Comparison of ENCODE assay signal across 1 cellular context in the genomic region with DNA sequence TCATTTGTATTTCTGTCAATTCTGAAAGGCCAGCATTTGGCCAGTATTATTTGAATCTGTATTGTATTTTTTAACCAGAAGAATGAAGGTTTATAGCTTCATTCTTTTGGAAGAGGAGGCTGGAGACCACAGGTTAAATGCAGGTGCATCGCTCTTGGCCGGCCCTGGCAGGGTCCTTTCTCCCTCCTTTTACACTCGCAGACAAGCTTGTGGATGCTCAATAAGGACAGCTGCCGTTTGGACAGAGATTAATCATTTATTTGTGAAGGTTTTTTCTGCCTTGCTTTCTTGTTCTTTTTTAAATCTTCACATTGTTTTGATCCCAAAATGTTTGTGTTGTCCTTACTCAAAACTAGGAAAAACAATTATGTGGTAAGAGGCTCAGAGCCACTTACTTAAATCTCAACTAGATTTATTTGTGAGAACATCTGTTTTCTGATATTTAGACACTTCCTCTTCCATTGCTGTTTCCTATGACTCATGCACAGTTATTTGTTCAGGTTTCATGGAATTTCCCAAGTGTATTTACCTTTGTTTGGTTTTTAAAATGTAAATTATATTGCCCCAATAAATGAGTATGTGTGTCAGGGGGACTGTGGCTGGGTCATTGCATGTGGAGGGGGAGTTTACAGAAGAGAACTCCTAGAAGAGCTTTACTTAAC.
TF ChIP-seq lines count a peak whose summit lies in the region.

No MANE protein-coding gene starts in this region.

TF ChIP-seq in HepG2, 621 proteins besides CTCF, POLR2A, EP300 and RAD21 (continued from another document and continues in another):
- TF ChIP-seq, protein P1, sequence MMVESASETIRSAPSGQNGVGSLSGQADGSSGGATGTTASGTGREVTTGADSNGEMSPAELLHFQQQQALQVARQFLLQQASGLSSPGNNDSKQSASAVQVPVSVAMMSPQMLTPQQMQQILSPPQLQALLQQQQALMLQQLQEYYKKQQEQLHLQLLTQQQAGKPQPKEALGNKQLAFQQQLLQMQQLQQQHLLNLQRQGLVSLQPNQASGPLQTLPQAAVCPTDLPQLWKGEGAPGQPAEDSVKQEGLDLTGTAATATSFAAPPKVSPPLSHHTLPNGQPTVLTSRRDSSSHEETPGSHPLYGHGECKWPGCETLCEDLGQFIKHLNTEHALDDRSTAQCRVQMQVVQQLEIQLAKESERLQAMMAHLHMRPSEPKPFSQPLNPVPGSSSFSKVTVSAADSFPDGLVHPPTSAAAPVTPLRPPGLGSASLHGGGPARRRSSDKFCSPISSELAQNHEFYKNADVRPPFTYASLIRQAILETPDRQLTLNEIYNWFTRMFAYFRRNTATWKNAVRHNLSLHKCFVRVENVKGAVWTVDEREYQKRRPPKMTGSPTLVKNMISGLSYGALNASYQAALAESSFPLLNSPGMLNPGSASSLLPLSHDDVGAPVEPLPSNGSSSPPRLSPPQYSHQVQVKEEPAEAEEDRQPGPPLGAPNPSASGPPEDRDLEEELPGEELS (CRISPR knock-in tag; IDR thresholded peaks at IDR 0.05) = peak; percentile 64
- TF ChIP-seq, protein P2, sequence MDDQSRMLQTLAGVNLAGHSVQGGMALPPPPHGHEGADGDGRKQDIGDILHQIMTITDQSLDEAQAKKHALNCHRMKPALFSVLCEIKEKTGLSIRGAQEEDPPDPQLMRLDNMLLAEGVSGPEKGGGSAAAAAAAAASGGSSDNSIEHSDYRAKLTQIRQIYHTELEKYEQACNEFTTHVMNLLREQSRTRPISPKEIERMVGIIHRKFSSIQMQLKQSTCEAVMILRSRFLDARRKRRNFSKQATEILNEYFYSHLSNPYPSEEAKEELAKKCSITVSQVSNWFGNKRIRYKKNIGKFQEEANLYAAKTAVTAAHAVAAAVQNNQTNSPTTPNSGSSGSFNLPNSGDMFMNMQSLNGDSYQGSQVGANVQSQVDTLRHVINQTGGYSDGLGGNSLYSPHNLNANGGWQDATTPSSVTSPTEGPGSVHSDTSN (CRISPR knock-in tag; IDR thresholded peaks at IDR 0.05; ENCODE audit: borderline replicate concordance) = no peak
- TF ChIP-seq, protein P3, sequence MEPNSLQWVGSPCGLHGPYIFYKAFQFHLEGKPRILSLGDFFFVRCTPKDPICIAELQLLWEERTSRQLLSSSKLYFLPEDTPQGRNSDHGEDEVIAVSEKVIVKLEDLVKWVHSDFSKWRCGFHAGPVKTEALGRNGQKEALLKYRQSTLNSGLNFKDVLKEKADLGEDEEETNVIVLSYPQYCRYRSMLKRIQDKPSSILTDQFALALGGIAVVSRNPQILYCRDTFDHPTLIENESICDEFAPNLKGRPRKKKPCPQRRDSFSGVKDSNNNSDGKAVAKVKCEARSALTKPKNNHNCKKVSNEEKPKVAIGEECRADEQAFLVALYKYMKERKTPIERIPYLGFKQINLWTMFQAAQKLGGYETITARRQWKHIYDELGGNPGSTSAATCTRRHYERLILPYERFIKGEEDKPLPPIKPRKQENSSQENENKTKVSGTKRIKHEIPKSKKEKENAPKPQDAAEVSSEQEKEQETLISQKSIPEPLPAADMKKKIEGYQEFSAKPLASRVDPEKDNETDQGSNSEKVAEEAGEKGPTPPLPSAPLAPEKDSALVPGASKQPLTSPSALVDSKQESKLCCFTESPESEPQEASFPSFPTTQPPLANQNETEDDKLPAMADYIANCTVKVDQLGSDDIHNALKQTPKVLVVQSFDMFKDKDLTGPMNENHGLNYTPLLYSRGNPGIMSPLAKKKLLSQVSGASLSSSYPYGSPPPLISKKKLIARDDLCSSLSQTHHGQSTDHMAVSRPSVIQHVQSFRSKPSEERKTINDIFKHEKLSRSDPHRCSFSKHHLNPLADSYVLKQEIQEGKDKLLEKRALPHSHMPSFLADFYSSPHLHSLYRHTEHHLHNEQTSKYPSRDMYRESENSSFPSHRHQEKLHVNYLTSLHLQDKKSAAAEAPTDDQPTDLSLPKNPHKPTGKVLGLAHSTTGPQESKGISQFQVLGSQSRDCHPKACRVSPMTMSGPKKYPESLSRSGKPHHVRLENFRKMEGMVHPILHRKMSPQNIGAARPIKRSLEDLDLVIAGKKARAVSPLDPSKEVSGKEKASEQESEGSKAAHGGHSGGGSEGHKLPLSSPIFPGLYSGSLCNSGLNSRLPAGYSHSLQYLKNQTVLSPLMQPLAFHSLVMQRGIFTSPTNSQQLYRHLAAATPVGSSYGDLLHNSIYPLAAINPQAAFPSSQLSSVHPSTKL (CRISPR knock-in tag; IDR thresholded peaks at IDR 0.05) = peak; percentile 76
- TF ChIP-seq ZBTB38 (CRISPR knock-in tag; IDR thresholded peaks at IDR 0.05) (no peak), HOXA9 (CRISPR knock-in tag; IDR thresholded peaks at IDR 0.05; ENCODE audit: borderline replicate concordance) (no peak), TBX3 (IDR thresholded peaks at IDR 0.05; ENCODE audit: borderline replicate concordance) (no peak; the same call in 1 of the 2 replicates), ZNF180 (CRISPR knock-in tag; IDR thresholded peaks at IDR 0.05; ENCODE audit: borderline replicate concordance, low read depth) (no peak), HNRNPLL (IDR thresholded peaks at IDR 0.05; ENCODE audit: low read depth, low read length, poor library complexity, severe bottlenecking) (no peak), JUN (CRISPR knock-in tag; IDR thresholded peaks at IDR 0.05) (0 out of 2 replicates have a peak, but pooled peaks have one; percentile 29), IKZF1 (IDR thresholded peaks at IDR 0.05) (no peak), SSRP1 (CRISPR knock-in tag; IDR thresholded peaks at IDR 0.05) (no peak), SATB2 (CRISPR knock-in tag; IDR thresholded peaks at IDR 0.05) (no peak), CEBPG (CRISPR knock-in tag; IDR thresholded peaks at IDR 0.05) (peak; percentile 18; the same call in 1 of the 2 replicates), ARID2 (CRISPR knock-in tag; IDR thresholded peaks at IDR 0.05; ENCODE audit: borderline replicate concordance) (no peak), ZNF225 (CRISPR knock-in tag; IDR thresholded peaks at IDR 0.05) (no peak), RELA (CRISPR knock-in tag; IDR thresholded peaks at IDR 0.05) (no peak), ZNF790 (CRISPR knock-in tag; IDR thresholded peaks at IDR 0.05; ENCODE audit: borderline replicate concordance) (no peak), ZBTB8A (CRISPR knock-in tag; IDR thresholded peaks at IDR 0.05; ENCODE audit: borderline replicate concordance, low read depth) (no peak), NR3C1 (CRISPR knock-in tag; IDR thresholded peaks at IDR 0.05) (no peak), ZNF263 (CRISPR knock-in tag; IDR thresholded peaks at IDR 0.05) (no peak)
- TF ChIP-seq, protein P4, sequence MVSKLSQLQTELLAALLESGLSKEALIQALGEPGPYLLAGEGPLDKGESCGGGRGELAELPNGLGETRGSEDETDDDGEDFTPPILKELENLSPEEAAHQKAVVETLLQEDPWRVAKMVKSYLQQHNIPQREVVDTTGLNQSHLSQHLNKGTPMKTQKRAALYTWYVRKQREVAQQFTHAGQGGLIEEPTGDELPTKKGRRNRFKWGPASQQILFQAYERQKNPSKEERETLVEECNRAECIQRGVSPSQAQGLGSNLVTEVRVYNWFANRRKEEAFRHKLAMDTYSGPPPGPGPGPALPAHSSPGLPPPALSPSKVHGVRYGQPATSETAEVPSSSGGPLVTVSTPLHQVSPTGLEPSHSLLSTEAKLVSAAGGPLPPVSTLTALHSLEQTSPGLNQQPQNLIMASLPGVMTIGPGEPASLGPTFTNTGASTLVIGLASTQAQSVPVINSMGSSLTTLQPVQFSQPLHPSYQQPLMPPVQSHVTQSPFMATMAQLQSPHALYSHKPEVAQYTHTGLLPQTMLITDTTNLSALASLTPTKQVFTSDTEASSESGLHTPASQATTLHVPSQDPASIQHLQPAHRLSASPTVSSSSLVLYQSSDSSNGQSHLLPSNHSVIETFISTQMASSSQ (IDR thresholded peaks at IDR 0.05; ENCODE audit: low read depth) = 0 out of 2 replicates have a peak, but pooled peaks have one; percentile 22
- TF ChIP-seq, protein P4 (CRISPR knock-in tag; IDR thresholded peaks at IDR 0.05; ENCODE audit: borderline replicate concordance) = no peak
- TF ChIP-seq, protein P5, sequence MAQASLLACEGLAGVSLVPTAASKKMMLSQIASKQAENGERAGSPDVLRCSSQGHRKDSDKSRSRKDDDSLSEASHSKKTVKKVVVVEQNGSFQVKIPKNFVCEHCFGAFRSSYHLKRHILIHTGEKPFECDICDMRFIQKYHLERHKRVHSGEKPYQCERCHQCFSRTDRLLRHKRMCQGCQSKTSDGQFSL (CRISPR knock-in tag; IDR thresholded peaks at IDR 0.05) = no peak
- TF ChIP-seq, protein P6, sequence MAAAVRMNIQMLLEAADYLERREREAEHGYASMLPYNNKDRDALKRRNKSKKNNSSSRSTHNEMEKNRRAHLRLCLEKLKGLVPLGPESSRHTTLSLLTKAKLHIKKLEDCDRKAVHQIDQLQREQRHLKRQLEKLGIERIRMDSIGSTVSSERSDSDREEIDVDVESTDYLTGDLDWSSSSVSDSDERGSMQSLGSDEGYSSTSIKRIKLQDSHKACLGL (CRISPR knock-in tag; IDR thresholded peaks at IDR 0.05) = no peak
- TF ChIP-seq, protein P7, sequence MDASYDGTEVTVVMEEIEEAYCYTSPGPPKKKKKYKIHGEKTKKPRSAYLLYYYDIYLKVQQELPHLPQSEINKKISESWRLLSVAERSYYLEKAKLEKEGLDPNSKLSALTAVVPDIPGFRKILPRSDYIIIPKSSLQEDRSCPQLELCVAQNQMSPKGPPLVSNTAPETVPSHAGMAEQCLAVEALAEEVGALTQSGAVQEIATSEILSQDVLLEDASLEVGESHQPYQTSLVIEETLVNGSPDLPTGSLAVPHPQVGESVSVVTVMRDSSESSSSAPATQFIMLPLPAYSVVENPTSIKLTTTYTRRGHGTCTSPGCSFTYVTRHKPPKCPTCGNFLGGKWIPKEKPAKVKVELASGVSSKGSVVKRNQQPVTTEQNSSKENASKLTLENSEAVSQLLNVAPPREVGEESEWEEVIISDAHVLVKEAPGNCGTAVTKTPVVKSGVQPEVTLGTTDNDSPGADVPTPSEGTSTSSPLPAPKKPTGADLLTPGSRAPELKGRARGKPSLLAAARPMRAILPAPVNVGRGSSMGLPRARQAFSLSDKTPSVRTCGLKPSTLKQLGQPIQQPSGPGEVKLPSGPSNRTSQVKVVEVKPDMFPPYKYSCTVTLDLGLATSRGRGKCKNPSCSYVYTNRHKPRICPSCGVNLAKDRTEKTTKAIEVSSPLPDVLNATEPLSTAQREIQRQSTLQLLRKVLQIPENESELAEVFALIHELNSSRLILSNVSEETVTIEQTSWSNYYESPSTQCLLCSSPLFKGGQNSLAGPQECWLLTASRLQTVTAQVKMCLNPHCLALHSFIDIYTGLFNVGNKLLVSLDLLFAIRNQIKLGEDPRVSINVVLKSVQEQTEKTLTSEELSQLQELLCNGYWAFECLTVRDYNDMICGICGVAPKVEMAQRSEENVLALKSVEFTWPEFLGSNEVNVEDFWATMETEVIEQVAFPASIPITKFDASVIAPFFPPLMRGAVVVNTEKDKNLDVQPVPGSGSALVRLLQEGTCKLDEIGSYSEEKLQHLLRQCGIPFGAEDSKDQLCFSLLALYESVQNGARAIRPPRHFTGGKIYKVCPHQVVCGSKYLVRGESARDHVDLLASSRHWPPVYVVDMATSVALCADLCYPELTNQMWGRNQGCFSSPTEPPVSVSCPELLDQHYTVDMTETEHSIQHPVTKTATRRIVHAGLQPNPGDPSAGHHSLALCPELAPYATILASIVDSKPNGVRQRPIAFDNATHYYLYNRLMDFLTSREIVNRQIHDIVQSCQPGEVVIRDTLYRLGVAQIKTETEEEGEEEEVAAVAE (CRISPR knock-in tag; IDR thresholded peaks at IDR 0.05; ENCODE audit: borderline replicate concordance) = no peak
- TF ChIP-seq, protein P8, sequence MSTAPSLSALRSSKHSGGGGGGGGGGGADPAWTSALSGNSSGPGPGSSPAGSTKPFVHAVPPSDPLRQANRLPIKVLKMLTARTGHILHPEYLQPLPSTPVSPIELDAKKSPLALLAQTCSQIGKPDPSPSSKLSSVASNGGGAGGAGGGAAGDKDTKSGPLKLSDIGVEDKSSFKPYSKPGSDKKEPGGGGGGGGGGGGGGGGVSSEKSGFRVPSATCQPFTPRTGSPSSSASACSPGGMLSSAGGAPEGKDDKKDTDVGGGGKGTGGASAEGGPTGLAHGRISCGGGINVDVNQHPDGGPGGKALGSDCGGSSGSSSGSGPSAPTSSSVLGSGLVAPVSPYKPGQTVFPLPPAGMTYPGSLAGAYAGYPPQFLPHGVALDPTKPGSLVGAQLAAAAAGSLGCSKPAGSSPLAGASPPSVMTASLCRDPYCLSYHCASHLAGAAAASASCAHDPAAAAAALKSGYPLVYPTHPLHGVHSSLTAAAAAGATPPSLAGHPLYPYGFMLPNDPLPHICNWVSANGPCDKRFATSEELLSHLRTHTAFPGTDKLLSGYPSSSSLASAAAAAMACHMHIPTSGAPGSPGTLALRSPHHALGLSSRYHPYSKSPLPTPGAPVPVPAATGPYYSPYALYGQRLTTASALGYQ (CRISPR knock-in tag; IDR thresholded peaks at IDR 0.05) = no peak
- TF ChIP-seq, protein P9, sequence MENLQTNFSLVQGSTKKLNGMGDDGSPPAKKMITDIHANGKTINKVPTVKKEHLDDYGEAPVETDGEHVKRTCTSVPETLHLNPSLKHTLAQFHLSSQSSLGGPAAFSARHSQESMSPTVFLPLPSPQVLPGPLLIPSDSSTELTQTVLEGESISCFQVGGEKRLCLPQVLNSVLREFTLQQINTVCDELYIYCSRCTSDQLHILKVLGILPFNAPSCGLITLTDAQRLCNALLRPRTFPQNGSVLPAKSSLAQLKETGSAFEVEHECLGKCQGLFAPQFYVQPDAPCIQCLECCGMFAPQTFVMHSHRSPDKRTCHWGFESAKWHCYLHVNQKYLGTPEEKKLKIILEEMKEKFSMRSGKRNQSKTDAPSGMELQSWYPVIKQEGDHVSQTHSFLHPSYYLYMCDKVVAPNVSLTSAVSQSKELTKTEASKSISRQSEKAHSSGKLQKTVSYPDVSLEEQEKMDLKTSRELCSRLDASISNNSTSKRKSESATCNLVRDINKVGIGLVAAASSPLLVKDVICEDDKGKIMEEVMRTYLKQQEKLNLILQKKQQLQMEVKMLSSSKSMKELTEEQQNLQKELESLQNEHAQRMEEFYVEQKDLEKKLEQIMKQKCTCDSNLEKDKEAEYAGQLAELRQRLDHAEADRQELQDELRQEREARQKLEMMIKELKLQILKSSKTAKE (CRISPR knock-in tag; IDR thresholded peaks at IDR 0.05; ENCODE audit: borderline replicate concordance) = no peak
